In the genomic region with DNA sequence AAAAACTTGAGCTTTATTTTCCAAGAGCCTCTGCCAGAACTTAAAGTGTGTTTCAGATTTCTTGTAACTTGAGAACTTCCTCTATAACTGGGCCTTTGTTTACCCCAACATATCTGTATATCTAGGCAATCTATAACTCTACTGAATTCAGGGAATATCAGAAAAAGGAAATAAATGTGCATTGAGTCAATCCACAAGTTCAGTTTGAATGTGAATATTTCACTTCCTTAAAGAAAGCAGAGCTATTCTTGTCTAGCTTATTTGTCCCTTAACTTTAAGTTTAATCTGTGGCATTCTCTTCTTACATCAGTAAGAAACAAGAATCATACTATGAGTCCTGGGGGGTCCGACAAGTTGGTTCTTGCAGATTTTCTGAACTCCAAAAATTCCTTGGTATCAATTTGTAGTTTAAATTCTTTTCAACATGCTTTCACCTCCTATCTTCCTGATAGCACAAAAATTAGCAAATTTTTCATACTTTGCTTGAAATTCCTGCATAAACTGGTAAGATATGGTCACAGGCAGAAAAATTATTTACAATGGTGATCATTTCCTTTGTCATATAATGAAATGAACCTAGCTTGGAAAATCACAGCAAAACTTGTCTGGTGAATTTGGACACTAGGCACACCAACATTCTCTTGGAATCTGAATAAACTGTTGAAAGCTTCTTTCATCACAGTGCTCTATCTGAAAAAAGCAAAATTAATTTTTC, we compare ENCODE assay signal across 19 cellular contexts. TPM values are rescaled to one million over a fixed set of nuclear protein-coding genes. Genes with fewer than 3 reads are reported as not detected.
DNase-seq lines count a peak whose midpoint lies in the region; ATAC-seq and TF ChIP-seq lines count a peak whose summit lies in the region.
"Had no signal": no experiment of that assay in that cellular context is flagged by ENCODE, and none has a peak within 500 bp of the region (broad histone marks: within the 10 kb centered on the region; RNA-seq: fewer than 3 reads in every experiment).

No MANE protein-coding gene starts in this region.

- DNase-seq in ecto neural progenitor cell (ENCODE audit: low spot score) = no peak
- no peak for DNase-seq in superior temporal gyrus (ENCODE audit: extremely low spot score)
- DNase-seq in effector CD4-positive, alpha-beta T cell = no peak
- no peak for DNase-seq in vagina (ENCODE audit: extremely low spot score in 2 of 2)
- DNase-seq: ACHN; activated CD4-positive, alpha-beta T cell treated with anti-CD3 and anti-CD28 coated beads, Interleukin-2, amount 50 U/mL, for 48 hours; anterior cingulate cortex; CD8-positive, alpha-beta memory T cell; head of caudate nucleus; islet precursor cell; NCI-H187; NCI-H524 treated with DMSO at 0.1 percent for 48 hours; right cardiac atrium; SK-N-SH had no signal

- no peaks in the 10 kb centered on the region for H3K4me1 ChIP-seq in vagina

- intact Hi-C loops in vagina (cut with DNase I) = no loop called here

- H3K36me3 ChIP-seq in vagina = no peaks in the 10 kb centered on the region

- no peaks in the 10 kb centered on the region for H3K27me3 ChIP-seq in vagina

- no peaks in the 10 kb centered on the region for H3K9me3 ChIP-seq in vagina
- H3K9me3 ChIP-seq: SK-N-SH had no signal

- no peak overlapping the region for H3K27ac ChIP-seq in vagina

- ATAC-seq in GM18499 (IDR thresholded peaks at IDR 0.05; ENCODE audit: insufficient read depth, unreplicated experiment) (peak; percentile 39), GM19468 (IDR thresholded peaks at IDR 0.05; ENCODE audit: extremely low read depth, unreplicated experiment) (peak; percentile 28), HG02852 (IDR thresholded peaks at IDR 0.05; ENCODE audit: unreplicated experiment) (peak; percentile 53), HG03571 (IDR thresholded peaks at IDR 0.05; ENCODE audit: unreplicated experiment) (peak; percentile 56)
- ATAC-seq: esophagus mucosa, right cardiac atrium had no signal

- TF ChIP-seq CTCF in vagina (IDR thresholded peaks at IDR 0.05) = no peak

- H3K4me3 ChIP-seq in vagina = no peak overlapping the region

- no peak for TF ChIP-seq POLR2A in vagina (IDR thresholded peaks at IDR 0.05)

RNA-seq across cellular contexts. Expression of gene ITGA1, which starts 19.8 kb away (rescaled TPM):
- 42.7 TPM for total RNA-seq in vagina

RNA-seq across cellular contexts. Expression of gene PELO, which starts 19.8 kb away (rescaled TPM):
- total RNA-seq in vagina = 11.8 TPM
